ENCODE assay signal across 25 cellular contexts in the genomic region with DNA sequence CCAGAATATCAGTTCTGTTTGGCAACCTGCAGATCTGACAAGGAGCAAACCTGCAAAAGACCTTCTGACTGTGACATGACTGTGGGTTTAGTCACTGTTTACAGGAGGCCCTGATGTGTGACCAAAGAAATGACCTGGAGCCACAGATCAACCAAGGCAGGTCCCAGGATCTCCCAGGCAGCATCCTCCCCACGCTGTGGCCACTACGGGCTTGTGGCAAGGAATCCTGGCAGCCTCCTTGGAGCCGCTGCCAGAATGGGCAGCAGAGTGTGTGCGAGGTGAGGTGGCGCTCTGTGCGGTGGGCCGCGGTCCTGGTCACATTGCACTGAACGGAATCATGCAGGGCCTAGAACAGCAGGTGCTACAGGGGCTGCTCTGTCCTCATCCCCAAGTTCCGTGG.
"Had no signal": no experiment of that assay in that cellular context is flagged by ENCODE, and none has a peak within 500 bp of the region (broad histone marks: within the 10 kb centered on the region; RNA-seq: fewer than 3 reads in every experiment).

No MANE protein-coding gene starts in this region.

- H3K4me1 Mint-ChIP-seq: activated naive CD4-positive, alpha-beta T cell treated with anti-CD3 and anti-CD28 coated beads, Interleukin-2, amount 10 ng/mL, durations not matched to agents 7 days and 5 days; activated naive CD8-positive, alpha-beta T cell treated with anti-CD3 and anti-CD28 coated beads, Interleukin-2, amount 50 U/mL, for 24 hours had no signal

- H3K4me3 Mint-ChIP-seq: activated naive CD4-positive, alpha-beta T cell treated with anti-CD3 and anti-CD28 coated beads, Interleukin-2, amount 10 ng/mL, durations not matched to agents 7 days and 5 days; activated naive CD8-positive, alpha-beta T cell treated with anti-CD3 and anti-CD28 coated beads, Interleukin-2, amount 50 U/mL, for 24 hours; natural killer cell; stimulated activated effector memory CD8-positive, alpha-beta T cell treated with anti-CD3 and anti-CD28 coated beads, Interleukin-12 subunit alpha, Interleukin-12 subunit beta, amount 100 ng/mL, for 72 hours had no signal

- H3K27ac Mint-ChIP-seq: activated naive CD4-positive, alpha-beta T cell treated with anti-CD3 and anti-CD28 coated beads, Interleukin-2, amount 10 ng/mL, durations not matched to agents 7 days and 5 days; activated naive CD8-positive, alpha-beta T cell treated with anti-CD3 and anti-CD28 coated beads, Interleukin-2, amount 50 U/mL, for 24 hours; natural killer cell; stimulated activated effector memory CD8-positive, alpha-beta T cell treated with anti-CD3 and anti-CD28 coated beads, Interleukin-12 subunit alpha, Interleukin-12 subunit beta, amount 100 ng/mL, for 72 hours had no signal

- DNase-seq: activated CD4-positive, alpha-beta T cell treated with anti-CD3 and anti-CD28 coated beads, Interleukin-2, amount 50 U/mL, for 1 hour; activated CD4-positive, CD25-positive, alpha-beta regulatory T cell treated with anti-CD3 and anti-CD28 coated beads, Interleukin-2, amount 50 U/mL, for 72 hours; activated CD8-positive, alpha-beta memory T cell treated with anti-CD3 and anti-CD28 coated beads, Interleukin-2, amount 50 U/mL, for 48 hours; activated effector memory CD4-positive, alpha-beta T cell treated with Interleukin-2 at 50 U/mL for 16 hours; activated naive CD4-positive, alpha-beta T cell treated with anti-CD3 and anti-CD28 coated beads, Interleukin-2, amount 10 ng/mL, durations not matched to agents 7 days and 5 days; activated naive CD8-positive, alpha-beta T cell treated with anti-CD3 and anti-CD28 coated beads, Interleukin-2, amount 50 U/mL, for 24 hours; activated T-cell treated with anti-CD3 and anti-CD28 coated beads, Interleukin-2, amount 50 U/mL, for 48 hours; anterior cingulate cortex; brain microvascular endothelial cell; cerebellar nuclear complex; cortex of kidney; effector CD4-positive, alpha-beta T cell; esophagus squamous epithelium; lower lobe of right lung; natural killer cell; pancreas; stimulated activated CD4-positive, alpha-beta T cell treated with anti-CD3 and anti-CD28 coated beads, Interleukin-4, amount 100 ng/mL, for 24 hours; stomach; trophoblast cell had no signal

- H3K4me1 ChIP-seq: esophagus squamous epithelium, lower lobe of right lung, pancreas, stomach, vagina had no signal

- H3K27me3 ChIP-seq: brain microvascular endothelial cell, esophagus squamous epithelium, neutrophil, pancreas, stomach, vagina had no signal

- FAIRE-seq: pancreas had no signal

- H3K27me3 Mint-ChIP-seq: activated naive CD4-positive, alpha-beta T cell treated with anti-CD3 and anti-CD28 coated beads, Interleukin-2, amount 10 ng/mL, durations not matched to agents 7 days and 5 days; activated naive CD8-positive, alpha-beta T cell treated with anti-CD3 and anti-CD28 coated beads, Interleukin-2, amount 50 U/mL, for 24 hours had no signal

- H3K9me3 ChIP-seq: esophagus squamous epithelium, lower lobe of right lung, neutrophil, pancreas, stomach, vagina had no signal

- H3K27ac ChIP-seq: brain microvascular endothelial cell, esophagus squamous epithelium, lower lobe of right lung, neutrophil, pancreas, stomach, vagina, VCaP had no signal

- ATAC-seq: activated naive CD8-positive, alpha-beta T cell treated with anti-CD3 and anti-CD28 coated beads, Interleukin-2, amount 50 U/mL, for 24 hours; lower lobe of right lung; natural killer cell; pancreas; sciatic nerve; stimulated activated effector memory CD8-positive, alpha-beta T cell treated with anti-CD3 and anti-CD28 coated beads, Interleukin-12 subunit alpha, Interleukin-12 subunit beta, amount 100 ng/mL, for 72 hours had no signal

- H3K9me3 Mint-ChIP-seq: activated naive CD4-positive, alpha-beta T cell treated with anti-CD3 and anti-CD28 coated beads, Interleukin-2, amount 10 ng/mL, durations not matched to agents 7 days and 5 days; activated naive CD8-positive, alpha-beta T cell treated with anti-CD3 and anti-CD28 coated beads, Interleukin-2, amount 50 U/mL, for 24 hours; natural killer cell; stimulated activated effector memory CD8-positive, alpha-beta T cell treated with anti-CD3 and anti-CD28 coated beads, Interleukin-12 subunit alpha, Interleukin-12 subunit beta, amount 100 ng/mL, for 72 hours had no signal

- H3K4me3 ChIP-seq: esophagus squamous epithelium, lower lobe of right lung, pancreas, smooth muscle cell, stomach, vagina had no signal
